7 cellular contexts compared by ENCODE assay signal in genomic region chr4:11134705-11135104, GRCh38.
"Had no signal": no experiment of that assay in that cellular context is flagged by ENCODE, and none has a peak within 500 bp of the region (broad histone marks: within the 10 kb centered on the region; RNA-seq: fewer than 3 reads in every experiment).

No MANE protein-coding gene starts in this region.

- ATAC-seq: GM12878 had no signal

- FAIRE-seq: G401.6, GM12878, GM12891, GM18507, GM19239 had no signal

- DNase-seq: GDM1, GF-D8 had no signal

- H3K4me3 ChIP-seq: GM12878 had no signal
